Comparison of ENCODE assay signal across 1 cellular context in the genomic region with DNA sequence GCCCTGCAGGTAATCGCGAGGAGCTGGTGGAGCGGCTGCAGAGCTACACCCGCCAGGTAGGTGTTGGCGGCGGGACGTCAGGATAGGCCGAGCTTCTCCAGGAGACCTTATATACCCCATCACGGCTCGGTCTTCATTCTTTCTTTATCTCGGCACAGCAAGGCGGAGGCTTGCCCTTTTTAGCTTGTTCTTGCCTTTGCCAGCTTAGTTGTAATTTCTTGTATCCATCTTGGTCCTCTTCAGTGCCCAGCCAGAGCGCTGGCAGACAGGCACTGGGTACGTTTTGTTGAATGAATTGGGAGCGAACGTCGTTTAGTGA.
TF ChIP-seq lines count a peak whose summit lies in the region.

No MANE protein-coding gene starts in this region.

TF ChIP-seq in endothelial cell of umbilical vein, 7 proteins besides CTCF, POLR2A, EP300 and RAD21:
- no peak for TF ChIP-seq EZH2 (IDR thresholded peaks at IDR 0.05; ENCODE audit: borderline replicate concordance, low read depth, low read length, severe bottlenecking)
